Comparison of ENCODE assay signal across 9 cellular contexts in the genomic region with DNA sequence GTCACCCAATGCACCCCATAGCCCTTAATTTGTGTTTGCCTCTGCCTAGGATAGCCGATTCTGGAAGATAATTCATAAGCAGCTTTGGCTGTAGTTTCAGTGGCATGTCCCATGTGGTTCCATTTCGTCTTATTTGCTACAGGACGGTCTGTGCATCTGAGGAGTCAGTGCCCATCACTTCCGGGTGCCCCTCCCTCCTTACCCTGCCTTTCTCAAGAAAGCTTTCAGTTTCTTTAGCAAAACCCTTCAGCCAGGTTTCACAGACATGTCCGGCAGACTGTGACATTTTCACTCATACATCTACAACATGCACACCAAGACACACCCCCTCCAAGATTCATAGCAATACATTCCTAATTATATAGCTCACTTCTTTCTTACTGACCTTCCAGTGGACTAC. TPM values are rescaled to one million over a fixed set of nuclear protein-coding genes. Genes with fewer than 3 reads are reported as not detected.
A peak's percentile ranks its signal among the peaks of the same experiment; 100 is the strongest.
DNase-seq lines count a peak whose midpoint lies in the region; ATAC-seq and TF ChIP-seq lines count a peak whose summit lies in the region.
"Had no signal": no experiment of that assay in that cellular context is flagged by ENCODE, and none has a peak within 500 bp of the region (broad histone marks: within the 10 kb centered on the region; RNA-seq: fewer than 3 reads in every experiment).

No MANE protein-coding gene starts in this region.

- no peak overlapping the region for H3K27ac Mint-ChIP-seq in central memory CD8-positive, alpha-beta T cell (ENCODE audit: low read depth)

- TF ChIP-seq POLR2A in GM18505 (IDR thresholded peaks at IDR 0.05; ENCODE audit: borderline replicate concordance, extremely low read depth, insufficient read depth, insufficient read length) = no peak

- H3K9me3 Mint-ChIP-seq in central memory CD8-positive, alpha-beta T cell = no peaks in the 10 kb centered on the region

- H3K4me3 Mint-ChIP-seq in central memory CD8-positive, alpha-beta T cell = peak overlapping the region; percentile 20

- H3K36me3 Mint-ChIP-seq in central memory CD8-positive, alpha-beta T cell (ENCODE audit: insufficient read depth) = no peaks in the 10 kb centered on the region

- peaks cover 21% of the 10 kb centered on the region for H3K4me1 Mint-ChIP-seq in central memory CD8-positive, alpha-beta T cell

- ATAC-seq in GM18505 (IDR thresholded peaks at IDR 0.05; ENCODE audit: unreplicated experiment) (peak; percentile 97), GM21360 (IDR thresholded peaks at IDR 0.05; ENCODE audit: unreplicated experiment) (peak; percentile 90), HG03139 (IDR thresholded peaks at IDR 0.05; ENCODE audit: unreplicated experiment) (peak; percentile 100)
- ATAC-seq in central memory CD8-positive, alpha-beta T cell (replicated peaks; ENCODE audit: extremely low read depth, poor library complexity, severe bottlenecking) = peak; percentile 66

- H3K27me3 Mint-ChIP-seq in central memory CD8-positive, alpha-beta T cell = peaks cover 14% of the 10 kb centered on the region

- DNase-seq in central memory CD8-positive, alpha-beta T cell (ENCODE audit: low spot score in 2 of 2) = no peak
- no peak for DNase-seq in NCI-H82 treated with DMSO at 0.1 percent for 48 hours (lab: John Stamatoyannopoulos, UW; ENCODE audit: unreplicated experiment)
- no peak for DNase-seq in stimulated activated CD4-positive, alpha-beta T cell treated with anti-CD3 and anti-CD28 coated beads, Interleukin-15, amount 100 ng/mL, for 24 hours
- no peak for DNase-seq in epidermal melanocyte (ENCODE audit: insufficient read length, low spot score)
- DNase-seq in mucosa of gallbladder (ENCODE audit: low spot score) = no peak
- DNase-seq: NCI-H2081 had no signal

RNA-seq across cellular contexts. Expression of a gene that starts 14.3 kb away (rescaled TPM):
- not detected for total RNA-seq in mucosa of gallbladder

RNA-seq across cellular contexts. Expression of a gene that starts 37.2 kb away (rescaled TPM):
- total RNA-seq in mucosa of gallbladder = 1.6 TPM
